ENCODE assay signal across 11 cellular contexts in the genomic region with DNA sequence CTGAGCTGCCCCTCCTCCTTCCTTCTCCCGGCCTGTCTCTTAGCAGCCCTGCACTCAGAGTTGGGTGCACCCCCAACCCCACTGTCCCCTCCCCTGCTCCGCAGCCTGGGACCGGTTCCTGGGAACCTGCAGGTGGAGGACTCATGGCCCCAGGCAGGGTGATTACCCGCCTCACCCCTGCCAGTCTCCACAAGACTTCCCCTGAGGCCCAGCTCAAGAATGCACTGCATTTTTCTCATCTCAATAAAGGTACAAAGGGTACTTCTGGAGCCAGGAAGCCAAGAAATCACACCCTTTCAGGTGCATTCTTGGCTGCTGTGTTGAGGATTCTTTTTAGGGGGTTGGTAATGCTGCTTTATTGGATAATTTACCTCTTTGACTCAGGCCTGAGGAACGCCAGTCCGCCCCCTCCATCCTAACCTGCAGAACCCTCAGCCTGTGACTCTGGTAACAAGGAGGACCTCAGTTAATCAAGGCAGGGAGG.
DNase-seq lines count a peak whose midpoint lies in the region; ATAC-seq and TF ChIP-seq lines count a peak whose summit lies in the region.
"Had no signal": no experiment of that assay in that cellular context is flagged by ENCODE, and none has a peak within 500 bp of the region (broad histone marks: within the 10 kb centered on the region; RNA-seq: fewer than 3 reads in every experiment).

No MANE protein-coding gene starts in this region.

- H3K4me3 Mint-ChIP-seq in type B pancreatic cell = peak overlapping the region; percentile 30
- H3K4me3 Mint-ChIP-seq: CD4-positive, CD25-positive, alpha-beta regulatory T cell had no signal

- H4K91ac ChIP-seq in IMR-90 (ENCODE audit: insufficient read depth, low read depth, low read length) = no peak overlapping the region

- H3K4me3 ChIP-seq in IMR-90 (ENCODE audit: insufficient read depth, low read depth, low read length) (no peak overlapping the region), mammary epithelial cell (replicated peaks in 1 of 3; ENCODE audit: insufficient read depth in 1 of 3, low read depth in 2 of 3, low read length in 3 of 3) (no peak overlapping the region), left lung (no peak overlapping the region)
- H3K4me3 ChIP-seq: dorsolateral prefrontal cortex had no signal

- peak overlapping the region; percentile 39; the same call in 1 of the 2 replicates for H2BK120ac ChIP-seq in IMR-90 (ENCODE audit: low read depth, low read length)

- H3K9me3 ChIP-seq in IMR-90 (ENCODE audit: control insufficient read depth, insufficient read depth, low read length) (peaks cover 2% of the 10 kb centered on the region; the same call in 1 of the 2 replicates), mammary epithelial cell (replicated peaks; ENCODE audit: insufficient read depth, low read length) (peaks cover 2% of the 10 kb centered on the region), left lung (peaks cover 0 to 7% of the 10 kb centered on the region in 2 donors)

- H3K79me2 ChIP-seq in mammary epithelial cell (ENCODE audit: insufficient read depth, low read length) = no peaks in the 10 kb centered on the region

- H3K36me3 Mint-ChIP-seq in type B pancreatic cell = peaks cover 5% of the 10 kb centered on the region
- H3K36me3 Mint-ChIP-seq: CD4-positive, CD25-positive, alpha-beta regulatory T cell had no signal

- CTCF ChIA-PET in IMR-90 (lab: Yijun Ruan, JAX) (interaction anchor here (1.0 kb wide), 1 partner anchor 144 kb away, joined by 3 read pairs; no protein-coding TSS in a partner anchor), mammary epithelial cell (lab: Charles Lee; ENCODE audit: low non-redundant PET) (interaction anchor here (1.0 to 1.2 kb wide), 2 partner anchors 21 to 22 kb away, joined by 3 to 4 read pairs; no protein-coding TSS in a partner anchor)

- ATAC-seq in IMR-90 (ENCODE audit: low read depth) (no peak), left lung (peak; percentile 80), GM18867 (IDR thresholded peaks at IDR 0.05; ENCODE audit: unreplicated experiment) (no peak)

- no peak overlapping the region for H3K56ac ChIP-seq in IMR-90 (ENCODE audit: extremely low read depth, insufficient read depth, low read length)

- no peak overlapping the region for H3K18ac ChIP-seq in IMR-90 (ENCODE audit: low read depth, low read length)

- no TSS peak for BruUV-seq in IMR-90 (replicated peaks; lab: Mats Ljungman, UMichigan)
- no TSS peak for BruUV-seq in mammary epithelial cell (replicated peaks; lab: Mats Ljungman, UMichigan)

- in situ Hi-C loops in IMR-90 (cut with MboI; ENCODE audit: low sequenced_read_pairs) (no loop called here), mammary epithelial cell (cut with MboI; ENCODE audit: low sequenced_read_pairs in 2 of 2) (no loop called here)

- H2AK5ac ChIP-seq in IMR-90 (ENCODE audit: low read depth, low read length) = no peak overlapping the region

- H3K9ac ChIP-seq in IMR-90 (ENCODE audit: low read depth, low read length) (no peak overlapping the region), mammary epithelial cell (ENCODE audit: insufficient read depth, low read length) (peak overlapping the region; percentile 55)

- TF ChIP-seq CTCF in IMR-90 (conservative IDR thresholded peaks at IDR 0.05; ENCODE audit: low read depth, low read length) (no peak), mammary epithelial cell (conservative IDR thresholded peaks at IDR 0.05 in 1 of 2, IDR thresholded peaks at IDR 0.05 in 1 of 2; ENCODE audit: extremely low read depth in 1 of 2, insufficient read depth in 1 of 2, low read depth in 1 of 2, low read length in 2 of 2) (no peak), left lung (IDR thresholded peaks at IDR 0.05) (no peak), type B pancreatic cell (conservative IDR thresholded peaks at IDR 0.05) (no peak)

- H3K27me3 ChIP-seq in IMR-90 (ENCODE audit: control insufficient read depth, insufficient read depth, low read length) = no peaks in the 10 kb centered on the region
- no peaks in the 10 kb centered on the region for H3K27me3 ChIP-seq in mammary epithelial cell (ENCODE audit: insufficient read depth, low read length)
- H3K27me3 ChIP-seq in left lung = no peaks in the 10 kb centered on the region
- H3K27me3 ChIP-seq: dorsolateral prefrontal cortex had no signal

- H3K9me1 ChIP-seq in IMR-90 (ENCODE audit: insufficient read depth, low read length) = peaks cover 6% of the 10 kb centered on the region; the same call in 1 of the 2 replicates

- H3K27ac ChIP-seq in IMR-90 (ENCODE audit: insufficient read depth, low read length) (no peak overlapping the region), mammary epithelial cell (ENCODE audit: insufficient read depth, low read depth, low read length) (peak overlapping the region; percentile 89), left lung (no peak overlapping the region)
- H3K27ac ChIP-seq: dorsolateral prefrontal cortex had no signal

- POLR2A ChIA-PET in IMR-90 (lab: Charles Lee; ENCODE audit: unreplicated experiment) = no interaction called here

- dilution Hi-C loops in IMR-90 (cut with HindIII; ENCODE audit: low sequenced_read_pairs, unreplicated experiment) (no loop called here), mammary epithelial cell (cut with HindIII; ENCODE audit: low sequenced_read_pairs) (no loop called here)

- H3K36me3 ChIP-seq in IMR-90 (ENCODE audit: control insufficient read depth, insufficient read depth, low read length) (no peaks in the 10 kb centered on the region), mammary epithelial cell (ENCODE audit: insufficient read depth, low read length) (no peaks in the 10 kb centered on the region), left lung (no peaks in the 10 kb centered on the region)

- 100% methylated on average over 1 of the region's 6 CpGs; no CpG with 5 or more reads in 1 of the 2 experiments for WGBS in IMR-90 (ENCODE audit: extremely low coverage in 2 of 2, insufficient read length in 1 of 2), 2 experiments
- 0% methylated on average over 4 of the region's 6 CpGs for WGBS in mammary epithelial cell (ENCODE audit: low coverage, missing lambda C conversion rate)

- no peak overlapping the region for H3K4ac ChIP-seq in IMR-90 (ENCODE audit: low read depth, low read length)

- no peak overlapping the region for H2AK9ac ChIP-seq in IMR-90 (replicated peaks; ENCODE audit: low read depth, low read length, poor library complexity)

- H2AFZ ChIP-seq in IMR-90 (replicated peaks; ENCODE audit: low read length, poor library complexity) (no peak overlapping the region), mammary epithelial cell (ENCODE audit: low read depth, low read length) (no peak overlapping the region)

- H4K20me1 ChIP-seq in IMR-90 (ENCODE audit: insufficient read depth, low read length) = no peaks in the 10 kb centered on the region; the same call in 1 of the 2 replicates
- no peaks in the 10 kb centered on the region for H4K20me1 ChIP-seq in mammary epithelial cell (ENCODE audit: insufficient read depth, low read length)

- intact Hi-C loops in IMR-90 (cut with micrococcal nuclease) (no loop called here), mammary epithelial cell (cut with micrococcal nuclease) (loop anchor here (5.0 kb wide), 2 partner anchors 93 to 298 kb away; no protein-coding TSS in a partner anchor), left lung (cut with DNase I) (no loop called here)

- peak overlapping the region; percentile 59; the same call in 1 of the 2 replicates for H2BK20ac ChIP-seq in IMR-90 (ENCODE audit: low read depth, low read length)

- peaks cover 5% of the 10 kb centered on the region for H3K4me1 ChIP-seq in IMR-90 (ENCODE audit: control insufficient read depth, insufficient read depth, low read length)
- peaks cover 59% of the 10 kb centered on the region for H3K4me1 ChIP-seq in mammary epithelial cell (ENCODE audit: insufficient read depth, low read length)
- H3K4me1 ChIP-seq in left lung = no peaks in the 10 kb centered on the region

- no peak overlapping the region for H4K8ac ChIP-seq in IMR-90 (ENCODE audit: low read depth in 2 of 2, low read length in 2 of 2)

- no peak overlapping the region for H3K23ac ChIP-seq in IMR-90 (ENCODE audit: low read depth, low read length)

- H3K4me2 ChIP-seq in IMR-90 (ENCODE audit: low read depth, low read length) (no peak overlapping the region), mammary epithelial cell (ENCODE audit: insufficient read depth, low read depth, low read length) (peak overlapping the region; percentile 64)

- peaks cover 15% of the 10 kb centered on the region for H3K9me3 Mint-ChIP-seq in type B pancreatic cell

- DNase-seq in IMR-90 (no peak), mammary epithelial cell (peak; percentile 98), left lung (no peak), type B pancreatic cell (ENCODE audit: extremely low spot score, unreplicated experiment) (no peak), NCI-H146 (lab: John Stamatoyannopoulos, UW) (no peak), DMS153 (lab: John Stamatoyannopoulos, UW) (no peak)
- DNase-seq: activated effector memory CD4-positive, alpha-beta T cell treated with anti-CD3 and anti-CD28 coated beads, Interleukin-2, amount 50 U/mL, for 16 hours; CD4-positive, CD25-positive, alpha-beta regulatory T cell; dorsolateral prefrontal cortex; NCI-H1048 had no signal

- peaks cover 6% of the 10 kb centered on the region for H3K27me3 Mint-ChIP-seq in type B pancreatic cell

- no peaks in the 10 kb centered on the region for H3K79me1 ChIP-seq in IMR-90 (ENCODE audit: low read depth in 1 of 2, low read length in 2 of 2)

- no peak overlapping the region for H2BK5ac ChIP-seq in IMR-90 (ENCODE audit: low read depth, low read length, poor library complexity, severe bottlenecking)

- TF ChIP-seq POLR2A in IMR-90 (IDR thresholded peaks at IDR 0.05; ENCODE audit: low read depth, low read length) = no peak

- peaks cover 14% of the 10 kb centered on the region for H3K4me1 Mint-ChIP-seq in type B pancreatic cell (ENCODE audit: unreplicated experiment)
- H3K4me1 Mint-ChIP-seq: CD4-positive, CD25-positive, alpha-beta regulatory T cell had no signal

- no peak overlapping the region for H4K5ac ChIP-seq in IMR-90 (ENCODE audit: low read depth, low read length)

- peak overlapping the region; percentile 86 for H3K27ac Mint-ChIP-seq in type B pancreatic cell
- H3K27ac Mint-ChIP-seq: CD4-positive, CD25-positive, alpha-beta regulatory T cell had no signal

- no peak for TF ChIP-seq RAD21 in IMR-90 (IDR thresholded peaks at IDR 0.05; ENCODE audit: low read length)

- H3K14ac ChIP-seq in IMR-90 (replicated peaks; ENCODE audit: low read depth, low read length) = no peak overlapping the region

- 0 out of 3 replicates have a peak overlapping the region, but pooled peaks have one; percentile 37 for H2BK15ac ChIP-seq in IMR-90 (ENCODE audit: low read depth, low read length)

TF ChIP-seq in IMR-90, 13 proteins besides CTCF, POLR2A, EP300 and RAD21 (continues in another document):
- no peak for TF ChIP-seq RFX5 (IDR thresholded peaks at IDR 0.05; ENCODE audit: low read depth, low read length)
- no peak for TF ChIP-seq MXI1 (IDR thresholded peaks at IDR 0.05; ENCODE audit: borderline replicate concordance, low read depth, low read length)
- no peak for TF ChIP-seq BHLHE40 (IDR thresholded peaks at IDR 0.05; ENCODE audit: low read depth, low read length)
- no peak for TF ChIP-seq SMC3 (IDR thresholded peaks at IDR 0.05; ENCODE audit: low read depth, low read length)
- TF ChIP-seq MAFK (IDR thresholded peaks at IDR 0.05; ENCODE audit: low read depth, low read length) = no peak
- no peak for TF ChIP-seq RCOR1 (IDR thresholded peaks at IDR 0.05; ENCODE audit: insufficient replicate concordance, low read length)
